12 cellular contexts compared by ENCODE assay signal in genomic region chr13:71378992-71379905, GRCh38.
DNase-seq lines count a peak whose midpoint lies in the region; ATAC-seq and TF ChIP-seq lines count a peak whose summit lies in the region.
"Had no signal": no experiment of that assay in that cellular context is flagged by ENCODE, and none has a peak within 500 bp of the region (broad histone marks: within the 10 kb centered on the region; RNA-seq: fewer than 3 reads in every experiment).

No MANE protein-coding gene starts in this region.

- H3K27ac Mint-ChIP-seq in activated naive CD8-positive, alpha-beta T cell treated with anti-CD3 and anti-CD28 coated beads, Interleukin-2, amount 10 ng/mL, durations not matched to agents 7 days and 5 days: no peak overlapping the region
- no peak overlapping the region for H3K27ac Mint-ChIP-seq in activated naive CD8-positive, alpha-beta T cell treated with anti-CD3 and anti-CD28 coated beads, Interleukin-2, amount 50 U/mL, for 24 hours
- H3K27ac Mint-ChIP-seq: activated CD8-positive, alpha-beta memory T cell treated with anti-CD3 and anti-CD28 coated beads, Interleukin-2, amount 10 ng/mL, durations not matched to agents 7 days and 5 days; T-cell had no signal

- H3K27me3 ChIP-seq in duodenal mucosa (ENCODE audit: control insufficient read depth in 1 of 2, insufficient read depth in 2 of 2, low read length in 2 of 2) (no peaks in the 10 kb centered on the region), upper lobe of right lung (no peaks in the 10 kb centered on the region)

- peaks cover 3% of the 10 kb centered on the region for H3K9me3 Mint-ChIP-seq in activated naive CD8-positive, alpha-beta T cell treated with anti-CD3 and anti-CD28 coated beads, Interleukin-2, amount 10 ng/mL, durations not matched to agents 7 days and 5 days
- H3K9me3 Mint-ChIP-seq in activated naive CD8-positive, alpha-beta T cell treated with anti-CD3 and anti-CD28 coated beads, Interleukin-2, amount 50 U/mL, for 24 hours: peaks cover 8% of the 10 kb centered on the region

- no peaks in the 10 kb centered on the region for H3K27me3 Mint-ChIP-seq in activated naive CD8-positive, alpha-beta T cell treated with anti-CD3 and anti-CD28 coated beads, Interleukin-2, amount 10 ng/mL, durations not matched to agents 7 days and 5 days
- H3K27me3 Mint-ChIP-seq in activated naive CD8-positive, alpha-beta T cell treated with anti-CD3 and anti-CD28 coated beads, Interleukin-2, amount 50 U/mL, for 24 hours: no peaks in the 10 kb centered on the region
- H3K27me3 Mint-ChIP-seq: activated CD8-positive, alpha-beta memory T cell treated with anti-CD3 and anti-CD28 coated beads, Interleukin-2, amount 10 ng/mL, durations not matched to agents 7 days and 5 days; T-cell had no signal

- H3K4me1 ChIP-seq in duodenal mucosa (ENCODE audit: control insufficient read depth in 1 of 2, insufficient read depth in 2 of 2, low read length in 2 of 2): peaks cover 0 to 6% of the 10 kb centered on the region in 2 donors
- peaks cover 7% of the 10 kb centered on the region for H3K4me1 ChIP-seq in upper lobe of right lung

- H3K4me3 ChIP-seq in duodenal mucosa (ENCODE audit: low read depth in 1 of 2, low read length in 2 of 2) (peak overlapping the region; percentile 59 to 66), upper lobe of right lung (peak overlapping the region; percentile 23)
- H3K4me3 ChIP-seq: K562 had no signal

- peaks cover 2% of the 10 kb centered on the region for H3K4me1 Mint-ChIP-seq in activated naive CD8-positive, alpha-beta T cell treated with anti-CD3 and anti-CD28 coated beads, Interleukin-2, amount 10 ng/mL, durations not matched to agents 7 days and 5 days
- no peaks in the 10 kb centered on the region for H3K4me1 Mint-ChIP-seq in activated naive CD8-positive, alpha-beta T cell treated with anti-CD3 and anti-CD28 coated beads, Interleukin-2, amount 50 U/mL, for 24 hours
- H3K4me1 Mint-ChIP-seq: activated CD8-positive, alpha-beta memory T cell treated with anti-CD3 and anti-CD28 coated beads, Interleukin-2, amount 10 ng/mL, durations not matched to agents 7 days and 5 days; T-cell had no signal

- ATAC-seq in activated naive CD8-positive, alpha-beta T cell treated with anti-CD3 and anti-CD28 coated beads, Interleukin-2, amount 10 ng/mL, durations not matched to agents 7 days and 5 days (ENCODE audit: low read depth): no peak
- no peak for ATAC-seq in activated naive CD8-positive, alpha-beta T cell treated with anti-CD3 and anti-CD28 coated beads, Interleukin-2, amount 50 U/mL, for 24 hours
- ATAC-seq in upper lobe of right lung (no peak), GM21515 (IDR thresholded peaks at IDR 0.05; ENCODE audit: unreplicated experiment) (no peak), GM18870 (IDR thresholded peaks at IDR 0.05; ENCODE audit: unreplicated experiment) (no peak)
- ATAC-seq: activated CD8-positive, alpha-beta memory T cell treated with anti-CD3 and anti-CD28 coated beads, Interleukin-2, amount 10 ng/mL, durations not matched to agents 7 days and 5 days; K562; T-cell had no signal

- no peak for TF ChIP-seq CTCF in upper lobe of right lung (IDR thresholded peaks at IDR 0.05)

- DNase-seq in activated naive CD8-positive, alpha-beta T cell treated with anti-CD3 and anti-CD28 coated beads, Interleukin-2, amount 10 ng/mL, durations not matched to agents 7 days and 5 days: no peak
- no peak for DNase-seq in activated naive CD8-positive, alpha-beta T cell treated with anti-CD3 and anti-CD28 coated beads, Interleukin-2, amount 50 U/mL, for 24 hours
- DNase-seq in midbrain (lab: John Stamatoyannopoulos, UW) (peak; percentile 5), upper lobe of right lung (no peak), Ammon's horn (ENCODE audit: low spot score) (no peak)
- DNase-seq: activated CD8-positive, alpha-beta memory T cell treated with anti-CD3 and anti-CD28 coated beads, Interleukin-2, amount 10 ng/mL, durations not matched to agents 7 days and 5 days; NCI-H446; T-cell had no signal

- no peak overlapping the region for H3K27ac ChIP-seq in duodenal mucosa (ENCODE audit: low read depth, low read length)
- peak overlapping the region; percentile 64 for H3K27ac ChIP-seq in upper lobe of right lung

- no peaks in the 10 kb centered on the region for H3K36me3 Mint-ChIP-seq in activated naive CD8-positive, alpha-beta T cell treated with anti-CD3 and anti-CD28 coated beads, Interleukin-2, amount 10 ng/mL, durations not matched to agents 7 days and 5 days
- no peaks in the 10 kb centered on the region for H3K36me3 Mint-ChIP-seq in activated naive CD8-positive, alpha-beta T cell treated with anti-CD3 and anti-CD28 coated beads, Interleukin-2, amount 50 U/mL, for 24 hours (ENCODE audit: low read depth)
- H3K36me3 Mint-ChIP-seq: activated CD8-positive, alpha-beta memory T cell treated with anti-CD3 and anti-CD28 coated beads, Interleukin-2, amount 10 ng/mL, durations not matched to agents 7 days and 5 days; T-cell had no signal

- peak overlapping the region; percentile 56 for H3K4me3 Mint-ChIP-seq in activated naive CD8-positive, alpha-beta T cell treated with anti-CD3 and anti-CD28 coated beads, Interleukin-2, amount 10 ng/mL, durations not matched to agents 7 days and 5 days
- H3K4me3 Mint-ChIP-seq in activated naive CD8-positive, alpha-beta T cell treated with anti-CD3 and anti-CD28 coated beads, Interleukin-2, amount 50 U/mL, for 24 hours: no peak overlapping the region
- H3K4me3 Mint-ChIP-seq: activated CD8-positive, alpha-beta memory T cell treated with anti-CD3 and anti-CD28 coated beads, Interleukin-2, amount 10 ng/mL, durations not matched to agents 7 days and 5 days; T-cell had no signal

- H3K36me3 ChIP-seq in duodenal mucosa (ENCODE audit: control insufficient read depth in 1 of 2, insufficient read depth in 2 of 2, low read length in 2 of 2) (no peaks in the 10 kb centered on the region), upper lobe of right lung (no peaks in the 10 kb centered on the region)

- peak overlapping the region; percentile 42 to 49 for H3K9ac ChIP-seq in duodenal mucosa (ENCODE audit: low read depth in 1 of 2, low read length in 2 of 2)

- H3K9me3 ChIP-seq in duodenal mucosa (ENCODE audit: control insufficient read depth in 1 of 2, low read length in 2 of 2): no peaks in the 10 kb centered on the region
- no peaks in the 10 kb centered on the region for H3K9me3 ChIP-seq in upper lobe of right lung

- intact Hi-C loops in upper lobe of right lung (cut with DNase I): no loop called here

- POLR2A ChIA-PET in activated naive CD8-positive, alpha-beta T cell treated with anti-CD3 and anti-CD28 coated beads, Interleukin-2, amount 10 ng/mL, durations not matched to agents 7 days and 5 days (lab: Charles Lee): no interaction called here
